Comparison of ENCODE assay signal across 21 cellular contexts in genomic region chr1:96536576-96536975, GRCh38.
"Had no signal": no experiment of that assay in that cellular context is flagged by ENCODE, and none has a peak within 500 bp of the region (broad histone marks: within the 10 kb centered on the region; RNA-seq: fewer than 3 reads in every experiment).

No MANE protein-coding gene starts in this region.

- DNase-seq: activated CD4-positive, alpha-beta memory T cell treated with anti-CD3 and anti-CD28 coated beads, Interleukin-2, amount 10 ng/mL, durations not matched to agents 7 days and 5 days; activated CD4-positive, alpha-beta T cell treated with anti-CD3 and anti-CD28 coated beads for 4 hours; activated CD8-positive, alpha-beta memory T cell treated with anti-CD3 and anti-CD28 coated beads, Interleukin-2, amount 10 ng/mL, durations not matched to agents 7 days and 5 days; activated naive CD4-positive, alpha-beta T cell; activated naive CD8-positive, alpha-beta T cell treated with anti-CD3 and anti-CD28 coated beads for 36 hours; activated T-cell treated with anti-CD3 and anti-CD28 coated beads, Interleukin-2, amount 50 U/mL, for 1 hour; amygdala; caudate nucleus; endodermal cell; gastrocnemius medialis; heart left ventricle; left ventricle myocardium inferior; natural killer cell; stimulated activated CD4-positive, alpha-beta T cell treated with anti-CD3 and anti-CD28 coated beads, Interleukin-2, amount 100 ng/mL, for 24 hours; stimulated activated naive CD4-positive, alpha-beta T cell treated with Interleukin-2 at 50 U/mL for 16 hours; substantia nigra; tibial artery had no signal

- H3K9me3 ChIP-seq: gastrocnemius medialis, heart left ventricle, left ventricle myocardium inferior, tibial artery had no signal

- H3K27me3 Mint-ChIP-seq: activated CD4-positive, alpha-beta memory T cell treated with anti-CD3 and anti-CD28 coated beads, Interleukin-2, amount 10 ng/mL, durations not matched to agents 7 days and 5 days; activated CD8-positive, alpha-beta memory T cell treated with anti-CD3 and anti-CD28 coated beads, Interleukin-2, amount 10 ng/mL, durations not matched to agents 7 days and 5 days; activated naive CD8-positive, alpha-beta T cell treated with anti-CD3 and anti-CD28 coated beads for 36 hours had no signal

- H3K4me1 ChIP-seq: parathyroid adenoma had no signal

- H3K27ac Mint-ChIP-seq: activated CD4-positive, alpha-beta memory T cell treated with anti-CD3 and anti-CD28 coated beads, Interleukin-2, amount 10 ng/mL, durations not matched to agents 7 days and 5 days; activated CD8-positive, alpha-beta memory T cell treated with anti-CD3 and anti-CD28 coated beads, Interleukin-2, amount 10 ng/mL, durations not matched to agents 7 days and 5 days; activated naive CD8-positive, alpha-beta T cell treated with anti-CD3 and anti-CD28 coated beads for 36 hours; activated T-helper 17 cell treated with anti-CD3 and anti-CD28 coated beads, Interleukin-2, amount 50 U/mL, for 72 hours; endodermal cell; natural killer cell; T-helper 2 cell treated with Interferon-gamma antibody and Interleukin-4, amounts not matched to agents 5 μg/mL and 100 μg/mL, for 36 hours; WTC11 had no signal

- H3K27ac ChIP-seq: gastrocnemius medialis, parathyroid adenoma had no signal

- H3K4me1 Mint-ChIP-seq: activated CD4-positive, alpha-beta memory T cell treated with anti-CD3 and anti-CD28 coated beads, Interleukin-2, amount 10 ng/mL, durations not matched to agents 7 days and 5 days; activated CD8-positive, alpha-beta memory T cell treated with anti-CD3 and anti-CD28 coated beads, Interleukin-2, amount 10 ng/mL, durations not matched to agents 7 days and 5 days; activated naive CD8-positive, alpha-beta T cell treated with anti-CD3 and anti-CD28 coated beads for 36 hours; activated T-helper 17 cell treated with anti-CD3 and anti-CD28 coated beads, Interleukin-2, amount 50 U/mL, for 72 hours; endodermal cell; natural killer cell had no signal

- H3K9ac ChIP-seq: parathyroid adenoma had no signal

- H3K4me3 ChIP-seq: gastrocnemius medialis, heart left ventricle, left ventricle myocardium inferior, tibial artery had no signal

- H3K9me3 Mint-ChIP-seq: activated T-helper 17 cell treated with anti-CD3 and anti-CD28 coated beads, Interleukin-2, amount 50 U/mL, for 72 hours; T-helper 2 cell treated with Interferon-gamma antibody and Interleukin-4, amounts not matched to agents 5 μg/mL and 100 μg/mL, for 36 hours had no signal

- H3K4me3 Mint-ChIP-seq: activated CD4-positive, alpha-beta memory T cell treated with anti-CD3 and anti-CD28 coated beads, Interleukin-2, amount 10 ng/mL, durations not matched to agents 7 days and 5 days; activated CD8-positive, alpha-beta memory T cell treated with anti-CD3 and anti-CD28 coated beads, Interleukin-2, amount 10 ng/mL, durations not matched to agents 7 days and 5 days; activated naive CD8-positive, alpha-beta T cell treated with anti-CD3 and anti-CD28 coated beads for 36 hours; activated T-helper 17 cell treated with anti-CD3 and anti-CD28 coated beads, Interleukin-2, amount 50 U/mL, for 72 hours; endodermal cell; natural killer cell; T-helper 2 cell treated with Interferon-gamma antibody and Interleukin-4, amounts not matched to agents 5 μg/mL and 100 μg/mL, for 36 hours; WTC11 had no signal

- H3K27me3 ChIP-seq: gastrocnemius medialis, heart left ventricle, tibial artery had no signal

- H3K36me3 Mint-ChIP-seq: activated CD8-positive, alpha-beta memory T cell treated with anti-CD3 and anti-CD28 coated beads, Interleukin-2, amount 10 ng/mL, durations not matched to agents 7 days and 5 days; activated naive CD8-positive, alpha-beta T cell treated with anti-CD3 and anti-CD28 coated beads for 36 hours; natural killer cell had no signal

- H3K36me3 ChIP-seq: gastrocnemius medialis, heart left ventricle, left ventricle myocardium inferior, tibial artery had no signal
